ENCODE assay signal across 1 cellular context in the genomic region with DNA sequence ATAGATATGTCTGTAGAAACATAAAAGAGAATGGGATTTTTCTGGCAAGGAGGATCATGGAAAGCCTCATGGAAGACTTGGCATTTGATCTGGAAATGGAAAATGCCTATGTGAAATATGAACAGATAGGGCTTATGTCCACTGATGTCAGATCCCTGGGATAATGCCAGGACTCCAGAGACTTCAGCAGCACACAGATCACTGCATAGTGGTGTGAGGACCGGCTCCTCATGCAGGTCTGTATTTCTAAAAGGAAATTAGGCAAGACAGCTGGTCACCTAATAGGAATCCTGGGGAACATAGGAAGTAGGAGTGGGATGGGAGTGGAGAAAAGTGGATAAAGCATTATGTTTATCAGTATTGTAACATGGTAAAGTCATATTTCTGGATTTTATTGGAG.
TF ChIP-seq lines count a peak whose summit lies in the region.

No MANE protein-coding gene starts in this region.

TF ChIP-seq in SK-N-SH, 30 proteins besides CTCF, POLR2A, EP300 and RAD21 (continued from another document):
- TF ChIP-seq SIN3A (IDR thresholded peaks at IDR 0.05; ENCODE audit: borderline replicate concordance, low read depth, low read length): no peak
- TF ChIP-seq POLR2AphosphoS5 (IDR thresholded peaks at IDR 0.05; ENCODE audit: low read depth, low read length): no peak
- peak; percentile 22; the same call in 1 of the 2 replicates for TF ChIP-seq JUND (IDR thresholded peaks at IDR 0.05)
- no peak for TF ChIP-seq FOSL2 (IDR thresholded peaks at IDR 0.05; ENCODE audit: borderline replicate concordance, low read depth)
- TF ChIP-seq, protein P1, sequence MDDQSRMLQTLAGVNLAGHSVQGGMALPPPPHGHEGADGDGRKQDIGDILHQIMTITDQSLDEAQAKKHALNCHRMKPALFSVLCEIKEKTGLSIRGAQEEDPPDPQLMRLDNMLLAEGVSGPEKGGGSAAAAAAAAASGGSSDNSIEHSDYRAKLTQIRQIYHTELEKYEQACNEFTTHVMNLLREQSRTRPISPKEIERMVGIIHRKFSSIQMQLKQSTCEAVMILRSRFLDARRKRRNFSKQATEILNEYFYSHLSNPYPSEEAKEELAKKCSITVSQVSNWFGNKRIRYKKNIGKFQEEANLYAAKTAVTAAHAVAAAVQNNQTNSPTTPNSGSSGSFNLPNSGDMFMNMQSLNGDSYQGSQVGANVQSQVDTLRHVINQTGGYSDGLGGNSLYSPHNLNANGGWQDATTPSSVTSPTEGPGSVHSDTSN (IDR thresholded peaks at IDR 0.05): peak; percentile 72
- TF ChIP-seq, protein P2, sequence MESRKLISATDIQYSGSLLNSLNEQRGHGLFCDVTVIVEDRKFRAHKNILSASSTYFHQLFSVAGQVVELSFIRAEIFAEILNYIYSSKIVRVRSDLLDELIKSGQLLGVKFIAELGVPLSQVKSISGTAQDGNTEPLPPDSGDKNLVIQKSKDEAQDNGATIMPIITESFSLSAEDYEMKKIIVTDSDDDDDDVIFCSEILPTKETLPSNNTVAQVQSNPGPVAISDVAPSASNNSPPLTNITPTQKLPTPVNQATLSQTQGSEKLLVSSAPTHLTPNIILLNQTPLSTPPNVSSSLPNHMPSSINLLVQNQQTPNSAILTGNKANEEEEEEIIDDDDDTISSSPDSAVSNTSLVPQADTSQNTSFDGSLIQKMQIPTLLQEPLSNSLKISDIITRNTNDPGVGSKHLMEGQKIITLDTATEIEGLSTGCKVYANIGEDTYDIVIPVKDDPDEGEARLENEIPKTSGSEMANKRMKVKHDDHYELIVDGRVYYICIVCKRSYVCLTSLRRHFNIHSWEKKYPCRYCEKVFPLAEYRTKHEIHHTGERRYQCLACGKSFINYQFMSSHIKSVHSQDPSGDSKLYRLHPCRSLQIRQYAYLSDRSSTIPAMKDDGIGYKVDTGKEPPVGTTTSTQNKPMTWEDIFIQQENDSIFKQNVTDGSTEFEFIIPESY (IDR thresholded peaks at IDR 0.05; ENCODE audit: borderline replicate concordance, low read depth): no peak
- TF ChIP-seq TAF1 (IDR thresholded peaks at IDR 0.05; ENCODE audit: borderline replicate concordance, low read depth, low read length): no peak
- TF ChIP-seq RCOR1 (IDR thresholded peaks at IDR 0.05; ENCODE audit: low read length): no peak
